Comparison of ENCODE assay signal across 8 cellular contexts in genomic region chr22:26360169-26360885, GRCh38.
A peak's percentile ranks its signal among the peaks of the same experiment; 100 is the strongest.
DNase-seq lines count a peak whose midpoint lies in the region; ATAC-seq and TF ChIP-seq lines count a peak whose summit lies in the region.

No MANE protein-coding gene starts in this region.

- no peak for DNase-seq in AG09309 (ENCODE audit: low read depth)
- DNase-seq in H9: peak; percentile 86
- DNase-seq in NCI-H510A treated with DMSO at 0.1 percent for 48 hours (lab: John Stamatoyannopoulos, UW): peak; percentile 46
- DNase-seq in activated CD4-positive, alpha-beta T cell treated with anti-CD3 and anti-CD28 coated beads, Interleukin-2, amount 10 ng/mL, durations not matched to agents 7 days and 5 days: peak; percentile 65
- peak; percentile 57 to 81 for DNase-seq in dermis microvascular lymphatic vessel endothelial cell (ENCODE audit: low read depth in 2 of 2)
- DNase-seq in left lobe of liver (ENCODE audit: low spot score): peak; percentile 56
- peak; percentile 56 for DNase-seq in stimulated activated CD4-positive, alpha-beta T cell treated with anti-CD3 and anti-CD28 coated beads, Interleukin-4, amount 100 ng/mL, for 1 hour

- H3T11ph ChIP-seq in H9 (ENCODE audit: low read length): peak overlapping the region; percentile 77

- no peak overlapping the region for H3K18ac ChIP-seq in H9 (ENCODE audit: insufficient read length, low read depth, low read length)

- CTCF ChIA-PET in activated CD4-positive, alpha-beta T cell treated with anti-CD3 and anti-CD28 coated beads, Interleukin-2, amount 10 ng/mL, durations not matched to agents 7 days and 5 days (lab: Charles Lee): interaction anchor here (0.9 kb wide), 1 partner anchor 143 kb away, joined by 3 read pairs; no protein-coding TSS in a partner anchor

- H3K79me2 ChIP-seq in H9 (ENCODE audit: insufficient read depth, low read length): no peaks in the 10 kb centered on the region

- peak overlapping the region; percentile 84; the same call in 1 of the 2 replicates for H3K14ac ChIP-seq in H9 (ENCODE audit: insufficient read depth, low read length)

- H3K4ac ChIP-seq in H9 (ENCODE audit: low read depth, low read length): no peak overlapping the region

- no peak overlapping the region for H3K23ac ChIP-seq in H9 (ENCODE audit: insufficient read length, low read depth, low read length)

- H3K79me1 ChIP-seq in H9 (ENCODE audit: insufficient read depth, low read depth, low read length, poor library complexity, severe bottlenecking): no peaks in the 10 kb centered on the region

- H3K9ac ChIP-seq in H9 (ENCODE audit: extremely low read depth, insufficient read length, low read length): peak overlapping the region; percentile 73

- no peak overlapping the region for H4K8ac ChIP-seq in H9 (replicated peaks; ENCODE audit: insufficient read length, low read depth, low read length)

- peak; percentile 82 for ATAC-seq in left lobe of liver
- no peak for ATAC-seq in HG02981 (IDR thresholded peaks at IDR 0.05; ENCODE audit: unreplicated experiment)

- H3K27ac Mint-ChIP-seq in H9: peak overlapping the region in 1 of 3 experiments; percentile 53; a peak in 1 of 7 replicates
- no peak overlapping the region for H3K27ac Mint-ChIP-seq in activated CD4-positive, alpha-beta T cell treated with anti-CD3 and anti-CD28 coated beads, Interleukin-2, amount 10 ng/mL, durations not matched to agents 7 days and 5 days

- H3K27ac ChIP-seq in H9 (ENCODE audit: insufficient read length, low read depth, low read length): no peak overlapping the region

- peak; percentile 80 for TF ChIP-seq CTCF in AG09309 (IDR thresholded peaks at IDR 0.05; ENCODE audit: control insufficient read depth, insufficient read depth, low read depth, low read length, missing control alignments)
- peak; percentile 95; the same call in 2 of the 3 replicates for TF ChIP-seq CTCF in H9 (conservative IDR thresholded peaks at IDR 0.05)

- peak overlapping the region; percentile 99 for H2AFZ ChIP-seq in H9 (ENCODE audit: low read length)

- POLR2A ChIA-PET in activated CD4-positive, alpha-beta T cell treated with anti-CD3 and anti-CD28 coated beads, Interleukin-2, amount 10 ng/mL, durations not matched to agents 7 days and 5 days (lab: Charles Lee): no interaction called here

- H3K56ac ChIP-seq in H9 (ENCODE audit: insufficient read length, low read depth, low read length): no peak overlapping the region

- peaks cover 18% of the 10 kb centered on the region for H3K27me3 Mint-ChIP-seq in H9 (ENCODE audit: low read depth)
- H3K27me3 Mint-ChIP-seq in activated CD4-positive, alpha-beta T cell treated with anti-CD3 and anti-CD28 coated beads, Interleukin-2, amount 10 ng/mL, durations not matched to agents 7 days and 5 days: peaks cover 15% of the 10 kb centered on the region

- H2BK120ac ChIP-seq in H9 (ENCODE audit: low read depth, low read length, poor library complexity, severe bottlenecking): no peak overlapping the region

- H3K4me3 ChIP-seq in AG09309 (ENCODE audit: control insufficient read depth, low read depth, low read length): no peak overlapping the region

- no peak overlapping the region for H2BK5ac ChIP-seq in H9 (ENCODE audit: insufficient read length, low read length)

- no peaks in the 10 kb centered on the region for H3K36me3 Mint-ChIP-seq in H9 (ENCODE audit: insufficient read depth in 1 of 3, low read depth in 3 of 3)
- H3K36me3 Mint-ChIP-seq in activated CD4-positive, alpha-beta T cell treated with anti-CD3 and anti-CD28 coated beads, Interleukin-2, amount 10 ng/mL, durations not matched to agents 7 days and 5 days (ENCODE audit: low read depth): no peaks in the 10 kb centered on the region

- H4K20me1 ChIP-seq in H9 (ENCODE audit: control insufficient read depth, insufficient read depth, insufficient read length): no peaks in the 10 kb centered on the region

- no peak overlapping the region for H4K91ac ChIP-seq in H9 (ENCODE audit: insufficient read length, low read depth, low read length)

- H3K23me2 ChIP-seq in H9 (ENCODE audit: insufficient read length, low read depth, low read length, poor library complexity, severe bottlenecking): peaks cover 3% of the 10 kb centered on the region

- H2BK20ac ChIP-seq in H9 (ENCODE audit: low read depth, low read length, poor library complexity, severe bottlenecking): no peak overlapping the region

- no peaks in the 10 kb centered on the region for H3K9me3 Mint-ChIP-seq in H9
- no peaks in the 10 kb centered on the region for H3K9me3 Mint-ChIP-seq in activated CD4-positive, alpha-beta T cell treated with anti-CD3 and anti-CD28 coated beads, Interleukin-2, amount 10 ng/mL, durations not matched to agents 7 days and 5 days

- H3K4me1 ChIP-seq in H9 (ENCODE audit: insufficient read depth, low read length): 0 out of 2 replicates have a peak, but pooled peaks cover 2% of the 10 kb centered on the region

- no peak overlapping the region for H2BK15ac ChIP-seq in H9 (ENCODE audit: low read depth, low read length)

- no peaks in the 10 kb centered on the region for H3K9me3 ChIP-seq in H9 (ENCODE audit: control insufficient read depth, low read depth, low read length)

- WGBS in H9 (ENCODE audit: extremely low coverage, insufficient read length, low lambda C conversion rate): no CpG with 5 or more reads among the region's 17 CpGs

- no peak overlapping the region for H2BK12ac ChIP-seq in H9 (ENCODE audit: insufficient read length, low read depth, low read length)

- no peak overlapping the region for H2AK5ac ChIP-seq in H9 (ENCODE audit: insufficient read length, low read length)

- peak overlapping the region; percentile 48 to 64 for H3K4me3 Mint-ChIP-seq in H9
- no peak overlapping the region for H3K4me3 Mint-ChIP-seq in activated CD4-positive, alpha-beta T cell treated with anti-CD3 and anti-CD28 coated beads, Interleukin-2, amount 10 ng/mL, durations not matched to agents 7 days and 5 days

- H3K27me3 ChIP-seq in H9 (ENCODE audit: insufficient read depth, low read length): peaks cover 2% of the 10 kb centered on the region; the same call in 1 of the 2 replicates

- H4K5ac ChIP-seq in H9 (ENCODE audit: insufficient read length, low read depth, low read length): no peak overlapping the region

- peak overlapping the region; percentile 70 for H3K4me2 ChIP-seq in H9 (ENCODE audit: insufficient read depth, insufficient read length, low read length)

- peaks cover 7 to 12% of the 10 kb centered on the region in 2 experiments for H3K4me1 Mint-ChIP-seq in H9
- H3K4me1 Mint-ChIP-seq in activated CD4-positive, alpha-beta T cell treated with anti-CD3 and anti-CD28 coated beads, Interleukin-2, amount 10 ng/mL, durations not matched to agents 7 days and 5 days: peaks cover 7% of the 10 kb centered on the region
